1 cellular context compared by ENCODE assay signal in genomic region chr7:118870187-118870586, GRCh38.
TF ChIP-seq lines count a peak whose summit lies in the region.

No MANE protein-coding gene starts in this region.

TF ChIP-seq in WTC11, 78 proteins besides CTCF, POLR2A, EP300 and RAD21 (continued from another document):
- no peak for TF ChIP-seq HMGXB4 (CRISPR knock-in tag; IDR thresholded peaks at IDR 0.05)
- TF ChIP-seq STAT6 (CRISPR knock-in tag; conservative IDR thresholded peaks at IDR 0.05; ENCODE audit: low read depth): no peak
